10 cellular contexts compared by ENCODE assay signal in the genomic region with DNA sequence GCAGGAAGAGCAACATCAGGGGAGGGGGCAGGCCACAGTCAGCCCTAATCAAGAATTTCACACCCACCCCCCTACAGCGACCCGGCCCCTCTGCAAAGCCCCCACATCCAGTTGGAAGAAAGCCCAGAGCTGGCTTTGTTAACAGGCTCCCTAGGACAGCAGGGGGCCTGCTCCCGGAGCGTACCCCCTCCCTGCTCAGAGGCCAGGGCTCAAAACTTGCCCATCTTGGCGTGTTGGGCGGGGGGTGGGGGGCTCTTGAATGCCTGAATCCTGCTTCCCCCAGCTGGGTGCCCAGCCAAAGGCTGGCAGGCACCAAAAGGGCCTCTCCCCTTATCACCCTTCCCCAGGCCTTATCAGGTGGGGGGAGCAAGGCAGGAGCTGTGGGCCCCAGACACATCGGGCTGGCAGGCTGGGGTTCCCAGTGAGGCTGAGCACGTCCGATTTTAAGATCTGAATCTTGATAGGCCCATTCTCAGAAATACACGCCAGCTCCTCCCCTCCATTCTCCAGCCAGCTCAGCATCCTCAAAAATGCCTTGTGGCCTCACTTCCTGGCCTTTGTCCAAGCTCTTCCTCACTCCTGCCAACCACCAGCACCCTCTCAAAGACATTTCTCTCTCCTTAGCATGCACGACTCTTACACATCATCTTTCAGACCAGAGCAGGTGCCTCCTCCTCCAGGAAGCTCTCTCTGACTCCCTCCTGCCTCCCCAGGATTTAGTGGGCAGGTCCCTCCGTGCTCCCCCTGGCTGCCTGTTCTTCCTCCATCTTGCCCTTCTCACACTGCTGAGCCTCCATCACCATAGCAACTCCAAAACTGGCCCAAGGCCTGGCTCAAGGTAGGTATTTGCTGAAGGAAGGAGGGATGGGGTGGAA.
DNase-seq lines count a peak whose midpoint lies in the region; ATAC-seq and TF ChIP-seq lines count a peak whose summit lies in the region.
"Had no signal": no experiment of that assay in that cellular context is flagged by ENCODE, and none has a peak within 500 bp of the region (broad histone marks: within the 10 kb centered on the region; RNA-seq: fewer than 3 reads in every experiment).

No MANE protein-coding gene starts in this region.

- H3K27ac ChIP-seq in prostate gland (no peak overlapping the region), substantia nigra (ENCODE audit: low read depth, low read length, poor library complexity, severe bottlenecking) (no peak overlapping the region)
- H3K27ac ChIP-seq: heart left ventricle had no signal

- peak; percentile 71 for DNase-seq in H4 (ENCODE audit: low spot score)
- peak; percentile 66 for DNase-seq in NT2/D1 (ENCODE audit: low read depth, low spot score)
- peak; percentile 90 to 97 for DNase-seq in erythroblast (lab: John Stamatoyannopoulos, UW)
- DNase-seq in prostate gland (ENCODE audit: low spot score), result peak; percentile 41
- DNase-seq in SK-N-DZ (ENCODE audit: low spot score), result no peak
- DNase-seq in substantia nigra (lab: John Stamatoyannopoulos, UW), result no peak
- no peak for DNase-seq in activated effector memory CD4-positive, alpha-beta T cell treated with anti-CD3 and anti-CD28 coated beads, Interleukin-2, amount 50 U/mL, for 16 hours
- DNase-seq: activated T-cell treated with anti-CD3 and anti-CD28 coated beads, Interleukin-2, amount 50 U/mL, for 4 hours; heart left ventricle had no signal

- TF ChIP-seq POLR2A in erythroblast (IDR thresholded peaks at IDR 0.05; ENCODE audit: low read length) (no peak), prostate gland (IDR thresholded peaks at IDR 0.05) (no peak)

- 14% methylated on average over 10 of the region's 12 CpGs for WGBS in prostate gland

- TF ChIP-seq CTCF in prostate gland (IDR thresholded peaks at IDR 0.05), result no peak

- H3K9me3 ChIP-seq in NT2/D1 (ENCODE audit: insufficient read depth, low read length) (no peaks in the 10 kb centered on the region), prostate gland (no peaks in the 10 kb centered on the region)
- H3K9me3 ChIP-seq: heart left ventricle had no signal

- peak overlapping the region; percentile 10 for H3K9ac ChIP-seq in NT2/D1 (ENCODE audit: insufficient read length, low read depth)

- H3K27me3 ChIP-seq in NT2/D1 (ENCODE audit: insufficient read depth, insufficient read length) (no peaks in the 10 kb centered on the region), prostate gland (replicated peaks; ENCODE audit: insufficient read depth) (no peaks in the 10 kb centered on the region)

- H3K36me3 ChIP-seq in NT2/D1 (ENCODE audit: insufficient read depth, insufficient read length, low read length), result no peaks in the 10 kb centered on the region
- no peaks in the 10 kb centered on the region for H3K36me3 ChIP-seq in prostate gland
- H3K36me3 ChIP-seq: heart left ventricle had no signal

- H3K4me3 ChIP-seq in NT2/D1 (ENCODE audit: insufficient read length, low read depth) (no peak overlapping the region), prostate gland (no peak overlapping the region)
- H3K4me3 ChIP-seq: heart left ventricle had no signal

- peaks cover 7% of the 10 kb centered on the region for H3K4me1 ChIP-seq in NT2/D1 (ENCODE audit: insufficient read depth, insufficient read length)
- peaks cover 11% of the 10 kb centered on the region for H3K4me1 ChIP-seq in prostate gland (replicated peaks)

- intact Hi-C loops in prostate gland (cut with DNase I), result no loop called here

- ATAC-seq in HG03520 (IDR thresholded peaks at IDR 0.05; ENCODE audit: unreplicated experiment), result no peak
- ATAC-seq: activated T-cell treated with anti-CD3 and anti-CD28 coated beads, Interleukin-2, amount 50 U/mL, for 4 hours; heart left ventricle had no signal

Comparison
In these comparisons a context has a peak if more than half of its experiments do, and no peak if none do; other contexts are left out.
1. DNase-seq: peak in H4 (single experiment), NT2/D1 (single experiment), erythroblast (2 of 2) and prostate gland (single experiment); none in SK-N-DZ (single experiment), substantia nigra (0 of 49) and activated effector memory CD4-positive, alpha-beta T cell treated with anti-CD3 and anti-CD28 coated beads, Interleukin-2, amount 50 U/mL, for 16 hours (single experiment).